ENCODE assay signal across 8 cellular contexts in the genomic region with DNA sequence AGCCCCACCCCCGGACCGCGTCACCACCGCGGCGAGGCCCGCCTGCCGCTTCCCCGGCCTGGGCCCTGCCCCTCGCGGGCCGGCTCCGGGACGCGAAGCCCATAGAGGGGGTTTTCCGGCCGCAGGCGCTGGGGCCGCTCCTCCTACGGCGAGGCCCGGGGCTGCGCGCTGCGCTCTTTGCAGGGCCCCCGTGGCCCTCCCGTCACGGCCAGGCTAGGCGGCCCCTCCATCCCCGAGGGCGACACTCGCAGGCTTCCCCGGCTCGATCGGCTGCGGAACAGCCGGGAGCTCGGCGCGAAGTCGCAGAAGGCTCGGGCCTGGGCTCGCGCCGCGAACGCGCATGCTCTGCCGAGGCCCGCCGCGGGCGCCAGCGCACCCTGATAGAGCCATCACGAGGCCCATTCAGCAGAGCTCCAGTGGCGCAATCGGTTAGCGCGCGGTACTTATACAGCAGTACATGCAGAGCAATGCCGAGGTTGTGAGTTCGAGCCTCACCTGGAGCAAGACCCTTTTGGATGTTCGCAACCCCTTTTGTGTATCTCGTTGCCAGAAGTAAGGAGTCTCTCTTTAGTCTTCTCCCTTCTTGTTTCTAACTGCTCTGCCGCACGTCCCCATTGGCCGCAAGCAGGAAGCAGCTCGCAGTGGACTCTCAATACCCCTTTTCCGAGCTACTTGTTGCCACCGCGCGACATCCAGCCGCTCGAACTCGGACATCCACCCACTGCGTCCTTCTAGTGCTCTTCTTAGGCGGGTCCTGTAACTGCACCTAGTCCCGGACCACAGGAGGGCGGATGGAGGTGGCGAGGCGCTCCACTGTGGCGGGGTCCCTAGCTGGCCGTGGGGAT. TPM values are rescaled to one million over a fixed set of nuclear protein-coding genes. Genes with fewer than 3 reads are reported as not detected.
DNase-seq lines count a peak whose midpoint lies in the region; ATAC-seq and TF ChIP-seq lines count a peak whose summit lies in the region.

No MANE protein-coding gene starts in this region.

- H3K9me3 ChIP-seq in SJSA1 (replicated peaks) (no peaks in the 10 kb centered on the region), testis (no peaks in the 10 kb centered on the region)

- H3K27ac Mint-ChIP-seq in activated naive CD4-positive, alpha-beta T cell treated with anti-CD3 and anti-CD28 coated beads, Interleukin-2, amount 10 ng/mL, durations not matched to agents 7 days and 5 days: peak overlapping the region; percentile 98

- CTCF ChIA-PET in activated naive CD4-positive, alpha-beta T cell treated with anti-CD3 and anti-CD28 coated beads, Interleukin-2, amount 10 ng/mL, durations not matched to agents 7 days and 5 days (lab: Charles Lee): interaction anchor here (1.2 to 2.4 kb wide), 4 partner anchors 10 to 412 kb away, joined by 4 to 15 read pairs (median 6); no protein-coding TSS in a partner anchor

- H3K36me3 Mint-ChIP-seq in activated naive CD4-positive, alpha-beta T cell treated with anti-CD3 and anti-CD28 coated beads, Interleukin-2, amount 10 ng/mL, durations not matched to agents 7 days and 5 days: no peaks in the 10 kb centered on the region

- no peaks in the 10 kb centered on the region for H3K36me3 ChIP-seq in SJSA1
- H3K36me3 ChIP-seq in testis (ENCODE audit: low read depth, missing control alignments): no peaks in the 10 kb centered on the region

- H3K4me1 ChIP-seq in SJSA1 (replicated peaks) (peaks cover 15% of the 10 kb centered on the region), testis (peaks cover 10% of the 10 kb centered on the region)

- TF ChIP-seq POLR2A in testis (IDR thresholded peaks at IDR 0.05): peak; percentile 24

- peaks cover 26% of the 10 kb centered on the region for H3K4me1 Mint-ChIP-seq in activated naive CD4-positive, alpha-beta T cell treated with anti-CD3 and anti-CD28 coated beads, Interleukin-2, amount 10 ng/mL, durations not matched to agents 7 days and 5 days

- intact Hi-C loops in testis (cut with DNase I; ENCODE audit: low total_unique reads): no loop called here

- TF ChIP-seq CTCF in HFF-Myc (IDR thresholded peaks at IDR 0.05; ENCODE audit: low read depth, low read length, missing control alignments) (no peak), omental fat pad (IDR thresholded peaks at IDR 0.05) (no peak), testis (IDR thresholded peaks at IDR 0.05) (no peak)

- 1 to 3% methylated on average over 41 to 53 of the region's 83 CpGs for WGBS in testis, 2 donors

- peak overlapping the region; percentile 86 for H3K4me3 Mint-ChIP-seq in activated naive CD4-positive, alpha-beta T cell treated with anti-CD3 and anti-CD28 coated beads, Interleukin-2, amount 10 ng/mL, durations not matched to agents 7 days and 5 days

- DNase-seq in GM04504 (ENCODE audit: low read depth) (peak; percentile 90), HFF-Myc (ENCODE audit: extremely low read depth, low read depth) (peak; percentile 92), MV-4-11 (lab: John Stamatoyannopoulos, UW) (peak; percentile 96), SJSA1 (ENCODE audit: low read depth in 1 of 2, low spot score in 2 of 2) (peak; percentile 94 to 99), germinal center (ENCODE audit: low spot score) (peak; percentile 91), omental fat pad (ENCODE audit: low spot score) (peak; percentile 92), testis (peak; percentile 97)
- peak; percentile 95 for DNase-seq in activated naive CD4-positive, alpha-beta T cell treated with anti-CD3 and anti-CD28 coated beads, Interleukin-2, amount 10 ng/mL, durations not matched to agents 7 days and 5 days

- H3K9me3 Mint-ChIP-seq in activated naive CD4-positive, alpha-beta T cell treated with anti-CD3 and anti-CD28 coated beads, Interleukin-2, amount 10 ng/mL, durations not matched to agents 7 days and 5 days: no peaks in the 10 kb centered on the region

- peaks cover 41% of the 10 kb centered on the region for H3K27me3 Mint-ChIP-seq in activated naive CD4-positive, alpha-beta T cell treated with anti-CD3 and anti-CD28 coated beads, Interleukin-2, amount 10 ng/mL, durations not matched to agents 7 days and 5 days

- H3K27me3 ChIP-seq in SJSA1 (replicated peaks): no peaks in the 10 kb centered on the region
- no peaks in the 10 kb centered on the region for H3K27me3 ChIP-seq in testis

- ATAC-seq in omental fat pad (ENCODE audit: low FRiP score): peak; percentile 93

- peak overlapping the region; percentile 52 for H3K4me3 ChIP-seq in HFF-Myc (replicated peaks; ENCODE audit: low read depth, low read length)
- H3K4me3 ChIP-seq in SJSA1: peak overlapping the region; percentile 86
- peak overlapping the region; percentile 80 to 85 for H3K4me3 ChIP-seq in testis

- H3K27ac ChIP-seq in SJSA1: peak overlapping the region; percentile 98
- H3K27ac ChIP-seq in testis: peak overlapping the region; percentile 98 to 99

RNA-seq across cellular contexts. Expression of a gene that starts 18.0 kb away (rescaled TPM):
- not detected in 2 replicates for total RNA-seq in SJSA1 (2014; rRNA removed; shearing (Covaris generic))
- 1 to 10 TPM; 3.0 to 7.2 (median 3.9) TPM for total RNA-seq in omental fat pad
- total RNA-seq in testis: 1 to 10 TPM; 3.2 to 5.3 TPM
- 6.0 TPM for polyA plus RNA-seq in testis (ENCODE audit: insufficient read depth, low read depth, low replicate concordance)

RNA-seq across cellular contexts. Expression of a gene that starts 46.4 kb away (rescaled TPM):
- total RNA-seq in SJSA1 (2014; rRNA removed; shearing (Covaris generic)): not detected in 2 replicates
- total RNA-seq in omental fat pad (under 1 TPM in 3 of 4 donors, not detected in 1; 0.44 to 0.96 (median 0.65) TPM), testis (1 to 10 TPM; 1.3 to 2.0 TPM)
- polyA plus RNA-seq in testis (ENCODE audit: insufficient read depth, low read depth, low replicate concordance): 1.3 TPM

Comparison
In these comparisons a context has a peak if more than half of its experiments do, and no peak if none do; other contexts are left out.
1. Peak in every context shown above with its lines: DNase-seq, ATAC-seq, H3K4me3 ChIP-seq and H3K27ac ChIP-seq.